ENCODE assay signal across 15 cellular contexts in genomic region chr9:112035166-112035816, GRCh38.
DNase-seq lines count a peak whose midpoint lies in the region; ATAC-seq and TF ChIP-seq lines count a peak whose summit lies in the region.
"Had no signal": no experiment of that assay in that cellular context is flagged by ENCODE, and none has a peak within 500 bp of the region (broad histone marks: within the 10 kb centered on the region; RNA-seq: fewer than 3 reads in every experiment).

No MANE protein-coding gene starts in this region.

- no peaks in the 10 kb centered on the region for H3K9me3 Mint-ChIP-seq in MCF 10A (ENCODE audit: unreplicated experiment)
- H3K9me3 Mint-ChIP-seq: activated T-helper 17 cell treated with anti-CD3 and anti-CD28 coated beads, Interleukin-2, amount 50 U/mL, for 72 hours had no signal

- peak overlapping the region; percentile 5 for H3K27ac Mint-ChIP-seq in MCF 10A (ENCODE audit: low read depth, unreplicated experiment)
- H3K27ac Mint-ChIP-seq in T-helper 17 cell: peak overlapping the region; percentile 49
- H3K27ac Mint-ChIP-seq: activated T-helper 17 cell treated with anti-CD3 and anti-CD28 coated beads, Interleukin-2, amount 50 U/mL, for 72 hours had no signal

- H3K4me3 ChIP-seq in breast epithelium (no peak overlapping the region), spleen (no peak overlapping the region), gastroesophageal sphincter (no peak overlapping the region)
- H3K4me3 ChIP-seq: pancreas, SK-N-MC had no signal

- H3K9me3 ChIP-seq in breast epithelium (no peaks in the 10 kb centered on the region), T-helper 17 cell (ENCODE audit: control insufficient read depth, low read length, poor library complexity, severe bottlenecking) (no peaks in the 10 kb centered on the region), spleen (no peaks in the 10 kb centered on the region), gastroesophageal sphincter (no peaks in the 10 kb centered on the region)
- H3K9me3 ChIP-seq: pancreas had no signal

- no peaks in the 10 kb centered on the region for H3K36me3 Mint-ChIP-seq in MCF 10A (ENCODE audit: insufficient read depth, unreplicated experiment)
- no peaks in the 10 kb centered on the region for H3K36me3 Mint-ChIP-seq in T-helper 17 cell (ENCODE audit: low read depth)

- CTCF ChIA-PET in MCF 10A (lab: Yijun Ruan, JAX): interaction anchor here (0.6 to 1.1 kb wide), 3 partner anchors 8 to 112 kb away, joined by 3 to 4 read pairs (median 3); no protein-coding TSS in a partner anchor

- BruUV-seq in MCF 10A (replicated peaks; lab: Mats Ljungman, UMichigan): no TSS peak

- intact Hi-C loops in MCF 10A (cut with micrococcal nuclease): no loop called here
- intact Hi-C loops in breast epithelium (cut with DNase I; ENCODE audit: low total_unique reads): loop anchor here (5.0 kb wide), 1 partner anchor 373 kb away; the partner anchor contains the start of gene GNG10
- intact Hi-C loops in left ventricle myocardium superior (cut with micrococcal nuclease): no loop called here
- intact Hi-C loops in spleen (cut with DNase I; ENCODE audit: low total_unique reads): no loop called here

- peaks cover 22% of the 10 kb centered on the region for H3K4me1 Mint-ChIP-seq in MCF 10A (ENCODE audit: insufficient read depth, unreplicated experiment)
- H3K4me1 Mint-ChIP-seq in T-helper 17 cell: peaks cover 59% of the 10 kb centered on the region

- POLR2A ChIA-PET in MCF 10A (lab: Yijun Ruan, JAX): interaction anchor here (0.6 to 3.6 kb wide), 3 partner anchors 11 to 76 kb away, joined by 3 to 15 read pairs (median 4); no protein-coding TSS in a partner anchor

- TF ChIP-seq POLR2A in breast epithelium (IDR thresholded peaks at IDR 0.05) (no peak), spleen (IDR thresholded peaks at IDR 0.05) (no peak), gastroesophageal sphincter (IDR thresholded peaks at IDR 0.05) (no peak)

- H3K27me3 ChIP-seq in breast epithelium (no peaks in the 10 kb centered on the region), spleen (replicated peaks in 1 of 7) (no peaks in the 10 kb centered on the region), gastroesophageal sphincter (no peaks in the 10 kb centered on the region)
- H3K27me3 ChIP-seq: pancreas had no signal

- DNase-seq in MCF 10A (ENCODE audit: unreplicated experiment): no peak
- no peak for DNase-seq in breast epithelium (ENCODE audit: low spot score in 2 of 2)
- no peak for DNase-seq in T-helper 17 cell
- DNase-seq in left ventricle myocardium superior: no peak
- DNase-seq in spleen: no peak
- no peak for DNase-seq in NCI-H2029 (lab: John Stamatoyannopoulos, UW)
- DNase-seq: activated CD4-positive, alpha-beta T cell treated with anti-CD3 and anti-CD28 coated beads for 1 hour; NCI-H1694 treated with DMSO at 0.1 percent for 48 hours; NCI-H226; NCI-H82; pancreas had no signal

- H3K36me3 ChIP-seq in breast epithelium: no peaks in the 10 kb centered on the region
- peaks cover 0 to 14% (median 0%) of the 10 kb centered on the region in 6 donors for H3K36me3 ChIP-seq in spleen
- no peaks in the 10 kb centered on the region for H3K36me3 ChIP-seq in gastroesophageal sphincter
- H3K36me3 ChIP-seq: pancreas had no signal

- no peak overlapping the region for H3K4me3 Mint-ChIP-seq in MCF 10A (ENCODE audit: unreplicated experiment)
- no peak overlapping the region for H3K4me3 Mint-ChIP-seq in T-helper 17 cell
- H3K4me3 Mint-ChIP-seq: activated T-helper 17 cell treated with anti-CD3 and anti-CD28 coated beads, Interleukin-2, amount 50 U/mL, for 72 hours had no signal

- TF ChIP-seq CTCF in MCF 10A (IDR thresholded peaks at IDR 0.05; ENCODE audit: unreplicated experiment) (no peak), breast epithelium (IDR thresholded peaks at IDR 0.05) (no peak), spleen (IDR thresholded peaks at IDR 0.05 in 8 of 11, conservative IDR thresholded peaks at IDR 0.05 in 3 of 11) (no peak), gastroesophageal sphincter (IDR thresholded peaks at IDR 0.05) (no peak)

- TF ChIP-seq EP300 in gastroesophageal sphincter (IDR thresholded peaks at IDR 0.05): no peak

- no peak for ATAC-seq in T-helper 17 cell
- ATAC-seq in left ventricle myocardium superior: peak; percentile 92
- no peak for ATAC-seq in gastroesophageal sphincter
- no peak for ATAC-seq in GM18502 (IDR thresholded peaks at IDR 0.05; ENCODE audit: poor library complexity, unreplicated experiment)
- ATAC-seq: activated T-helper 17 cell treated with anti-CD3 and anti-CD28 coated beads, Interleukin-2, amount 50 U/mL, for 72 hours; pancreas had no signal

- 65 to 88% (median 80%) methylated on average over 6 of the region's 6 CpGs for WGBS in spleen, 5 donors
- 45 to 70% methylated on average over 2 to 5 of the region's 6 CpGs for WGBS in gastroesophageal sphincter (ENCODE audit: low coverage in 1 of 2), 2 donors

- no peaks in the 10 kb centered on the region for H3K4me1 ChIP-seq in breast epithelium
- peaks cover 37 to 99% (median 83%) of the 10 kb centered on the region in 6 donors for H3K4me1 ChIP-seq in spleen
- peaks cover 0 to 25% (median 0%) of the 10 kb centered on the region in 3 donors for H3K4me1 ChIP-seq in gastroesophageal sphincter

- H3K27ac ChIP-seq in breast epithelium (no peak overlapping the region), spleen (peak overlapping the region in 7 of 8 donors; percentile 0 to 79 (median 57)), gastroesophageal sphincter (no peak overlapping the region)
- H3K27ac ChIP-seq: pancreas, SK-N-MC had no signal

- no peaks in the 10 kb centered on the region for H3K27me3 Mint-ChIP-seq in MCF 10A (ENCODE audit: insufficient read depth, unreplicated experiment)
- no peaks in the 10 kb centered on the region for H3K27me3 Mint-ChIP-seq in T-helper 17 cell

Comparison
In these comparisons a context has a peak if more than half of its experiments do, and no peak if none do; other contexts are left out.
1. H3K27ac ChIP-seq: peak in spleen (7 of 8); none in breast epithelium (0 of 2) and gastroesophageal sphincter (0 of 4).